8 cellular contexts compared by ENCODE assay signal in genomic region chr1:108747898-108748297, GRCh38. TPM values are rescaled to one million over a fixed set of nuclear protein-coding genes. Genes with fewer than 3 reads are reported as not detected.
DNase-seq lines count a peak whose midpoint lies in the region; ATAC-seq, FAIRE-seq and TF ChIP-seq lines count a peak whose summit lies in the region.

No MANE protein-coding gene starts in this region.

- no peaks in the 10 kb centered on the region for H3K9me3 Mint-ChIP-seq in activated naive CD8-positive, alpha-beta T cell (ENCODE audit: low read depth)
- H3K9me3 Mint-ChIP-seq in activated naive CD8-positive, alpha-beta T cell treated with anti-CD3 and anti-CD28 coated beads, Interleukin-2, amount 50 U/mL, for 24 hours = no peaks in the 10 kb centered on the region
- no peaks in the 10 kb centered on the region for H3K9me3 Mint-ChIP-seq in activated CD8-positive, alpha-beta T cell treated with anti-CD3 and anti-CD28 coated beads, Interleukin-2, amount 10 ng/mL, durations not matched to agents 7 days and 5 days (ENCODE audit: insufficient read depth)

- peaks cover 41% of the 10 kb centered on the region for H3K4me1 Mint-ChIP-seq in activated naive CD8-positive, alpha-beta T cell (ENCODE audit: low read depth)
- H3K4me1 Mint-ChIP-seq in activated naive CD8-positive, alpha-beta T cell treated with anti-CD3 and anti-CD28 coated beads, Interleukin-2, amount 50 U/mL, for 24 hours = peaks cover 34% of the 10 kb centered on the region
- H3K4me1 Mint-ChIP-seq in activated CD8-positive, alpha-beta T cell treated with anti-CD3 and anti-CD28 coated beads, Interleukin-2, amount 10 ng/mL, durations not matched to agents 7 days and 5 days (ENCODE audit: low read depth) = peaks cover 22% of the 10 kb centered on the region

- H3K27ac Mint-ChIP-seq in activated naive CD8-positive, alpha-beta T cell = peak overlapping the region; percentile 46
- no peak overlapping the region for H3K27ac Mint-ChIP-seq in activated naive CD8-positive, alpha-beta T cell treated with anti-CD3 and anti-CD28 coated beads, Interleukin-2, amount 50 U/mL, for 24 hours
- no peak overlapping the region for H3K27ac Mint-ChIP-seq in activated CD8-positive, alpha-beta T cell treated with anti-CD3 and anti-CD28 coated beads, Interleukin-2, amount 10 ng/mL, durations not matched to agents 7 days and 5 days

- H3K36me3 ChIP-seq in kidney (ENCODE audit: control insufficient read depth in 1 of 2, insufficient read depth in 2 of 2, low read length in 2 of 2) = peaks cover 0 to 3% of the 10 kb centered on the region in 2 donors
- H3K36me3 ChIP-seq in upper lobe of right lung = peaks cover 9% of the 10 kb centered on the region
- H3K36me3 ChIP-seq in Peyer's patch = peaks cover 0 to 10% (median 0%) of the 10 kb centered on the region in 3 donors

- TF ChIP-seq CTCF in kidney (IDR thresholded peaks at IDR 0.05; ENCODE audit: borderline replicate concordance, extremely low read depth, insufficient read depth) = no peak
- no peak for TF ChIP-seq CTCF in upper lobe of right lung (IDR thresholded peaks at IDR 0.05)
- no peak for TF ChIP-seq CTCF in Peyer's patch (IDR thresholded peaks at IDR 0.05)

- H3K4me1 ChIP-seq in kidney (ENCODE audit: control insufficient read depth in 1 of 2, insufficient read depth in 1 of 2, low read depth in 1 of 2, low read length in 2 of 2) (peaks cover 5 to 15% of the 10 kb centered on the region in 2 donors), upper lobe of right lung (peaks cover 11% of the 10 kb centered on the region), Peyer's patch (peaks cover 0 to 14% (median 2%) of the 10 kb centered on the region in 4 donors)

- POLR2A ChIA-PET in activated CD8-positive, alpha-beta T cell treated with anti-CD3 and anti-CD28 coated beads, Interleukin-2, amount 10 ng/mL, durations not matched to agents 7 days and 5 days (lab: Charles Lee) = interaction anchor here (1.9 kb wide), 1 partner anchor 56 kb away, joined by 7 read pairs; the partner anchor contains the start of gene PRPF38B

- no peaks in the 10 kb centered on the region for H3K27me3 Mint-ChIP-seq in activated naive CD8-positive, alpha-beta T cell
- no peaks in the 10 kb centered on the region for H3K27me3 Mint-ChIP-seq in activated naive CD8-positive, alpha-beta T cell treated with anti-CD3 and anti-CD28 coated beads, Interleukin-2, amount 50 U/mL, for 24 hours
- no peaks in the 10 kb centered on the region for H3K27me3 Mint-ChIP-seq in activated CD8-positive, alpha-beta T cell treated with anti-CD3 and anti-CD28 coated beads, Interleukin-2, amount 10 ng/mL, durations not matched to agents 7 days and 5 days (ENCODE audit: low read depth)

- peak overlapping the region in 1 of 2 donors; percentile 26 for H3K9ac ChIP-seq in kidney (ENCODE audit: low read length in 2 of 2)

- intact Hi-C loops in kidney (cut with DNase I) (no loop called here), upper lobe of right lung (cut with DNase I) (no loop called here)

- H3K27ac ChIP-seq in kidney (ENCODE audit: low read depth in 2 of 2, low read length in 2 of 2) = no peak overlapping the region
- H3K27ac ChIP-seq in upper lobe of right lung = no peak overlapping the region
- peak overlapping the region in 1 of 4 donors; percentile 99 for H3K27ac ChIP-seq in Peyer's patch

- no peak for DNase-seq in activated naive CD8-positive, alpha-beta T cell treated with anti-CD3 and anti-CD28 coated beads, Interleukin-2, amount 50 U/mL, for 24 hours
- no peak for DNase-seq in activated CD8-positive, alpha-beta T cell treated with anti-CD3 and anti-CD28 coated beads, Interleukin-2, amount 10 ng/mL, durations not matched to agents 7 days and 5 days
- DNase-seq in kidney (no peak), upper lobe of right lung (no peak), Peyer's patch (no peak), retina (no peak)

- H3K27me3 ChIP-seq in upper lobe of right lung = no peaks in the 10 kb centered on the region
- H3K27me3 ChIP-seq in Peyer's patch = no peaks in the 10 kb centered on the region

- TF ChIP-seq POLR2A in Peyer's patch (IDR thresholded peaks at IDR 0.05) = no peak

- peak overlapping the region; percentile 74 to 96 for H3K4me3 ChIP-seq in kidney (ENCODE audit: low read length in 2 of 2)
- peak overlapping the region; percentile 74 for H3K4me3 ChIP-seq in upper lobe of right lung
- peak overlapping the region in 1 of 4 donors; percentile 88 for H3K4me3 ChIP-seq in Peyer's patch

- CTCF ChIA-PET in activated CD8-positive, alpha-beta T cell treated with anti-CD3 and anti-CD28 coated beads, Interleukin-2, amount 10 ng/mL, durations not matched to agents 7 days and 5 days (lab: Charles Lee) = interaction anchor here (2.2 kb wide), 1 partner anchor 56 kb away, joined by 9 read pairs; the partner anchor contains the start of gene PRPF38B

- H3K36me3 Mint-ChIP-seq in activated naive CD8-positive, alpha-beta T cell = peaks cover 2% of the 10 kb centered on the region
- peaks cover 12% of the 10 kb centered on the region for H3K36me3 Mint-ChIP-seq in activated naive CD8-positive, alpha-beta T cell treated with anti-CD3 and anti-CD28 coated beads, Interleukin-2, amount 50 U/mL, for 24 hours (ENCODE audit: low read depth)
- H3K36me3 Mint-ChIP-seq in activated CD8-positive, alpha-beta T cell treated with anti-CD3 and anti-CD28 coated beads, Interleukin-2, amount 10 ng/mL, durations not matched to agents 7 days and 5 days (ENCODE audit: low read depth) = peaks cover 21% of the 10 kb centered on the region

- no peak for FAIRE-seq in kidney (lab: Jason Lieb, UNC)

- no peaks in the 10 kb centered on the region for H3K9me3 ChIP-seq in kidney (ENCODE audit: control insufficient read depth in 1 of 2, low read length in 2 of 2)
- no peaks in the 10 kb centered on the region for H3K9me3 ChIP-seq in upper lobe of right lung
- no peaks in the 10 kb centered on the region for H3K9me3 ChIP-seq in Peyer's patch

- H3K4me3 Mint-ChIP-seq in activated naive CD8-positive, alpha-beta T cell = peak overlapping the region; percentile 99
- no peak overlapping the region for H3K4me3 Mint-ChIP-seq in activated naive CD8-positive, alpha-beta T cell treated with anti-CD3 and anti-CD28 coated beads, Interleukin-2, amount 50 U/mL, for 24 hours
- H3K4me3 Mint-ChIP-seq in activated CD8-positive, alpha-beta T cell treated with anti-CD3 and anti-CD28 coated beads, Interleukin-2, amount 10 ng/mL, durations not matched to agents 7 days and 5 days = peak overlapping the region; percentile 30

- ATAC-seq in activated naive CD8-positive, alpha-beta T cell treated with anti-CD3 and anti-CD28 coated beads, Interleukin-2, amount 50 U/mL, for 24 hours = no peak
- no peak for ATAC-seq in activated CD8-positive, alpha-beta T cell treated with anti-CD3 and anti-CD28 coated beads, Interleukin-2, amount 10 ng/mL, durations not matched to agents 7 days and 5 days
- ATAC-seq in upper lobe of right lung = no peak
- no peak for ATAC-seq in GM18909 (IDR thresholded peaks at IDR 0.05; ENCODE audit: poor library complexity, unreplicated experiment)

RNA-seq across cellular contexts. Expression of gene STXBP3, which starts 1.4 kb away (rescaled TPM):
- total RNA-seq in activated CD8-positive, alpha-beta T cell treated with anti-CD3 and anti-CD28 coated beads, Interleukin-2, amount 10 ng/mL, durations not matched to agents 7 days and 5 days = 10 to 100 TPM; 41.8 to 44.3 TPM
- total RNA-seq in kidney (61.4 TPM), upper lobe of right lung (54.1 TPM), Peyer's patch (100 to 1,000 TPM in 1 of 4 donors, 10 to 100 TPM in 3; 51.3 to 106 (median 64.2) TPM)
- 26.0 TPM for polyA plus RNA-seq in kidney (ENCODE audit: insufficient read depth, low read depth, low replicate concordance)

RNA-seq across cellular contexts. Expression of gene FNDC7, which starts 35.2 kb away (rescaled TPM):
- total RNA-seq in activated CD8-positive, alpha-beta T cell treated with anti-CD3 and anti-CD28 coated beads, Interleukin-2, amount 10 ng/mL, durations not matched to agents 7 days and 5 days = not detected
- total RNA-seq in kidney (not detected), upper lobe of right lung (not detected), Peyer's patch (not detected)
- polyA plus RNA-seq in kidney (ENCODE audit: insufficient read depth, low read depth, low replicate concordance) = not detected

RNA-seq across cellular contexts. Expression of gene PRPF38B, which starts 55.8 kb away (rescaled TPM):
- 10 to 100 TPM; 66.8 to 69.1 TPM for total RNA-seq in activated CD8-positive, alpha-beta T cell treated with anti-CD3 and anti-CD28 coated beads, Interleukin-2, amount 10 ng/mL, durations not matched to agents 7 days and 5 days
- total RNA-seq in kidney (37.6 TPM), upper lobe of right lung (39.3 TPM), Peyer's patch (10 to 100 TPM; 42.1 to 54.2 (median 45.6) TPM)
- polyA plus RNA-seq in kidney (ENCODE audit: insufficient read depth, low read depth, low replicate concordance) = 15.9 TPM
